16 cellular contexts compared by ENCODE assay signal in the genomic region with DNA sequence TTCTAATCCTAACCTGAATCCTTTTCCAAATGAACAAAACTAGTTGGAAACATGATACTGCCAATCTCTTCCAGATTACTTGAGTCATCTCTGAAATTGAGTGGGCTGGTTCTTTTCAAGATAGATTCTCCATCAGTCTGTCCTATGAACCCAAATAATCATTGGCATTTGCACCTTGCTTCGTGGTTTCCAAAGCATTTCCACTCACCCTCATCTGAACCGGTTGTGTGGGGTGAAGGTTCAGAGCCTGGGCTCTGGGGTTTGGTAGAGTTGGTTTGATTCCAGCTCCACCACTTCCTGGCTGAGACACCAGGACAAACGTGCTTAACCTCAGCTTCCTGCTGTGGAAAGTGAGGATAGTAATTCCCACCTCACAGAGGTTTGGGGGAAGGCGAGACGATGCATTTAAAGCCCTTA.
DNase-seq lines count a peak whose midpoint lies in the region; ATAC-seq and TF ChIP-seq lines count a peak whose summit lies in the region.
"Had no signal": no experiment of that assay in that cellular context is flagged by ENCODE, and none has a peak within 500 bp of the region (broad histone marks: within the 10 kb centered on the region; RNA-seq: fewer than 3 reads in every experiment).

No MANE protein-coding gene starts in this region.

- TF ChIP-seq CTCF in omental fat pad (IDR thresholded peaks at IDR 0.05): no peak

- ATAC-seq in omental fat pad (ENCODE audit: low FRiP score) (peak; percentile 30), HG02763 (IDR thresholded peaks at IDR 0.05; ENCODE audit: unreplicated experiment) (no peak), HG03469 (IDR thresholded peaks at IDR 0.05; ENCODE audit: unreplicated experiment) (no peak)
- ATAC-seq: activated CD4-positive, alpha-beta T cell treated with anti-CD3 and anti-CD28 coated beads for 36 hours; naive thymus-derived CD4-positive, alpha-beta T cell had no signal

- peak; percentile 46 for DNase-seq in ELR (ENCODE audit: low read depth)
- DNase-seq in M059J (ENCODE audit: low read depth): peak; percentile 78
- peak; percentile 63 for DNase-seq in dermis blood vessel endothelial cell
- no peak for DNase-seq in omental fat pad (ENCODE audit: low spot score)
- DNase-seq in activated CD4-positive, CD25-positive, alpha-beta regulatory T cell treated with anti-CD3 and anti-CD28 coated beads, Interleukin-2, amount 50 U/mL, for 72 hours: no peak
- no peak for DNase-seq in NCI-H2171 (lab: John Stamatoyannopoulos, UW)
- DNase-seq: activated CD4-positive, alpha-beta T cell treated with anti-CD3 and anti-CD28 coated beads for 36 hours; activated gamma-delta T cell; amygdala; Kasumi-1; left ventricle myocardium inferior; naive thymus-derived CD4-positive, alpha-beta T cell; NCI-H146; T-helper 9 cell had no signal

Comparison
In these comparisons a context has a peak if more than half of its experiments do, and no peak if none do; other contexts are left out.
1. DNase-seq: peak in ELR (single experiment), M059J (single experiment) and dermis blood vessel endothelial cell (single experiment); none in omental fat pad (single experiment), activated CD4-positive, CD25-positive, alpha-beta regulatory T cell treated with anti-CD3 and anti-CD28 coated beads, Interleukin-2, amount 50 U/mL, for 72 hours (single experiment) and NCI-H2171 (single experiment).